In the genomic region with DNA sequence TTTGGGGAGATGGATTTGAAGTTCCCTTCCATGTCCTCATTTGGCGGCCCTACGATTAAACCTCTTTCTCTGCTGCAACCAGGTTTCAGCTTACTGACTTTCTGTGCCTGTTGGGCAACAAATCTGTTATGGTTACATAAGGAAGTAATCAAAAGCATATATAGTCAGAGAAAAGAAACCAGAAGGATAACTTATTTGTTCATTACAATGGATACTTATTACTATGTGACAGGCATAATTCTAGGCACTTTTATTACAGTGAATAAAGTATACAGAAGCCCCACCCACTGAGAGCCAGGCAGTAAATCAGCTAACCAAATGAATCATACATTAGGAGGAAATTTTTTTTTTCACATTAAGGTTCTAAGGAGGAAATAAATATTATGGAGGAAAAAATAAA, we compare ENCODE assay signal across 2 cellular contexts.
TF ChIP-seq lines count a peak whose summit lies in the region.

No MANE protein-coding gene starts in this region.

TF ChIP-seq in A549, 52 proteins besides CTCF, POLR2A, EP300 and RAD21:
- TF ChIP-seq, protein P1, sequence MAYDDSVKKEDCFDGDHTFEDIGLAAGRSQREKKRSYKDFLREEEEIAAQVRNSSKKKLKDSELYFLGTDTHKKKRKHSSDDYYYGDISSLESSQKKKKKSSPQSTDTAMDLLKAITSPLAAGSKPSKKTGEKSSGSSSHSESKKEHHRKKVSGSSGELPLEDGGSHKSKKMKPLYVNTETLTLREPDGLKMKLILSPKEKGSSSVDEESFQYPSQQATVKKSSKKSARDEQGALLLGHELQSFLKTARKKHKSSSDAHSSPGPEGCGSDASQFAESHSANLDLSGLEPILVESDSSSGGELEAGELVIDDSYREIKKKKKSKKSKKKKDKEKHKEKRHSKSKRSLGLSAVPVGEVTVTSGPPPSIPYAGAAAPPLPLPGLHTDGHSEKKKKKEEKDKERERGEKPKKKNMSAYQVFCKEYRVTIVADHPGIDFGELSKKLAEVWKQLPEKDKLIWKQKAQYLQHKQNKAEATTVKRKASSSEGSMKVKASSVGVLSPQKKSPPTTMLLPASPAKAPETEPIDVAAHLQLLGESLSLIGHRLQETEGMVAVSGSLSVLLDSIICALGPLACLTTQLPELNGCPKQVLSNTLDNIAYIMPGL (CRISPR knock-in tag; IDR thresholded peaks at IDR 0.05; ENCODE audit: borderline replicate concordance): no peak
TF ChIP-seq in A549: peak in this region for 0.

TF ChIP-seq in HEK293T, 16 proteins besides CTCF, POLR2A, EP300 and RAD21:
- TF ChIP-seq L3MBTL2 (conservative IDR thresholded peaks at IDR 0.05): no peak
- TF ChIP-seq, protein P2, sequence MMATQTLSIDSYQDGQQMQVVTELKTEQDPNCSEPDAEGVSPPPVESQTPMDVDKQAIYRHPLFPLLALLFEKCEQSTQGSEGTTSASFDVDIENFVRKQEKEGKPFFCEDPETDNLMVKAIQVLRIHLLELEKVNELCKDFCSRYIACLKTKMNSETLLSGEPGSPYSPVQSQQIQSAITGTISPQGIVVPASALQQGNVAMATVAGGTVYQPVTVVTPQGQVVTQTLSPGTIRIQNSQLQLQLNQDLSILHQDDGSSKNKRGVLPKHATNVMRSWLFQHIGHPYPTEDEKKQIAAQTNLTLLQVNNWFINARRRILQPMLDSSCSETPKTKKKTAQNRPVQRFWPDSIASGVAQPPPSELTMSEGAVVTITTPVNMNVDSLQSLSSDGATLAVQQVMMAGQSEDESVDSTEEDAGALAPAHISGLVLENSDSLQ (IDR thresholded peaks at IDR 0.05): peak; percentile 57
